ENCODE assay signal across 9 cellular contexts in genomic region chr2:134668821-134669220, GRCh38. TPM values are rescaled to one million over a fixed set of nuclear protein-coding genes. Genes with fewer than 3 reads are reported as not detected.
A peak's percentile ranks its signal among the peaks of the same experiment; 100 is the strongest.
DNase-seq lines count a peak whose midpoint lies in the region; ATAC-seq lines count a peak whose summit lies in the region.
"Had no signal": no experiment of that assay in that cellular context is flagged by ENCODE, and none has a peak within 500 bp of the region (broad histone marks: within the 10 kb centered on the region; RNA-seq: fewer than 3 reads in every experiment).

No MANE protein-coding gene starts in this region.

- peaks cover 2% of the 10 kb centered on the region for H3K36me3 Mint-ChIP-seq in activated CD8-positive, alpha-beta memory T cell treated with anti-CD3 and anti-CD28 coated beads, Interleukin-2, amount 10 ng/mL, durations not matched to agents 7 days and 5 days
- no peaks in the 10 kb centered on the region for H3K36me3 Mint-ChIP-seq in stimulated activated naive CD8-positive, alpha-beta T cell treated with anti-CD3 and anti-CD28 coated beads, Interleukin-15, Interleukin-2, amounts not matched to agents 100 ng/mL and 50 ng/mL, for 24 hours (ENCODE audit: low read depth)

- H3K27ac Mint-ChIP-seq in activated CD8-positive, alpha-beta memory T cell treated with anti-CD3 and anti-CD28 coated beads, Interleukin-2, amount 10 ng/mL, durations not matched to agents 7 days and 5 days: peak overlapping the region; percentile 77
- peak overlapping the region; percentile 59 for H3K27ac Mint-ChIP-seq in stimulated activated naive CD8-positive, alpha-beta T cell treated with anti-CD3 and anti-CD28 coated beads, Interleukin-15, Interleukin-2, amounts not matched to agents 100 ng/mL and 50 ng/mL, for 24 hours

- peaks cover 26% of the 10 kb centered on the region for H3K27me3 Mint-ChIP-seq in activated CD8-positive, alpha-beta memory T cell treated with anti-CD3 and anti-CD28 coated beads, Interleukin-2, amount 10 ng/mL, durations not matched to agents 7 days and 5 days
- H3K27me3 Mint-ChIP-seq in stimulated activated naive CD8-positive, alpha-beta T cell treated with anti-CD3 and anti-CD28 coated beads, Interleukin-15, Interleukin-2, amounts not matched to agents 100 ng/mL and 50 ng/mL, for 24 hours: peaks cover 30% of the 10 kb centered on the region

- H3K4me1 Mint-ChIP-seq in activated CD8-positive, alpha-beta memory T cell treated with anti-CD3 and anti-CD28 coated beads, Interleukin-2, amount 10 ng/mL, durations not matched to agents 7 days and 5 days: peaks cover 82% of the 10 kb centered on the region
- H3K4me1 Mint-ChIP-seq in stimulated activated naive CD8-positive, alpha-beta T cell treated with anti-CD3 and anti-CD28 coated beads, Interleukin-15, Interleukin-2, amounts not matched to agents 100 ng/mL and 50 ng/mL, for 24 hours (ENCODE audit: low read depth): peaks cover 66% of the 10 kb centered on the region

- ATAC-seq in HG03460 (IDR thresholded peaks at IDR 0.05; ENCODE audit: unreplicated experiment) (peak; percentile 65), left lobe of liver (no peak), GM21786 (IDR thresholded peaks at IDR 0.05; ENCODE audit: unreplicated experiment) (no peak), HG02610 (IDR thresholded peaks at IDR 0.05; ENCODE audit: unreplicated experiment) (no peak)
- ATAC-seq in activated CD8-positive, alpha-beta memory T cell treated with anti-CD3 and anti-CD28 coated beads, Interleukin-2, amount 10 ng/mL, durations not matched to agents 7 days and 5 days: peak; percentile 86
- ATAC-seq: HCT116 had no signal

- peak; percentile 97 for DNase-seq in activated CD8-positive, alpha-beta memory T cell treated with anti-CD3 and anti-CD28 coated beads, Interleukin-2, amount 10 ng/mL, durations not matched to agents 7 days and 5 days
- DNase-seq in kidney glomerular epithelial cell (lab: John Stamatoyannopoulos, UW) (peak; percentile 51), left lobe of liver (ENCODE audit: low spot score) (no peak), NCI-H526 treated with DMSO at 0.1 percent for 48 hours (lab: John Stamatoyannopoulos, UW) (no peak)

- no peaks in the 10 kb centered on the region for H3K9me3 Mint-ChIP-seq in activated CD8-positive, alpha-beta memory T cell treated with anti-CD3 and anti-CD28 coated beads, Interleukin-2, amount 10 ng/mL, durations not matched to agents 7 days and 5 days (ENCODE audit: low read depth)
- H3K9me3 Mint-ChIP-seq in stimulated activated naive CD8-positive, alpha-beta T cell treated with anti-CD3 and anti-CD28 coated beads, Interleukin-15, Interleukin-2, amounts not matched to agents 100 ng/mL and 50 ng/mL, for 24 hours: no peaks in the 10 kb centered on the region

- H3K4me3 Mint-ChIP-seq in activated CD8-positive, alpha-beta memory T cell treated with anti-CD3 and anti-CD28 coated beads, Interleukin-2, amount 10 ng/mL, durations not matched to agents 7 days and 5 days: peak overlapping the region; percentile 31
- H3K4me3 Mint-ChIP-seq in stimulated activated naive CD8-positive, alpha-beta T cell treated with anti-CD3 and anti-CD28 coated beads, Interleukin-15, Interleukin-2, amounts not matched to agents 100 ng/mL and 50 ng/mL, for 24 hours: peak overlapping the region; percentile 24

- CTCF ChIA-PET in activated CD8-positive, alpha-beta memory T cell treated with anti-CD3 and anti-CD28 coated beads, Interleukin-2, amount 10 ng/mL, durations not matched to agents 7 days and 5 days (lab: Charles Lee): interaction anchor here (0.6 to 7.3 kb wide), 6 partner anchors 10 to 85 kb away, joined by 3 to 41 read pairs (median 6); no protein-coding TSS in a partner anchor

RNA-seq across cellular contexts. Expression of gene TMEM163, which starts 50.0 kb away (rescaled TPM):
- 1 to 10 TPM; 2.1 to 2.3 TPM for total RNA-seq in activated CD8-positive, alpha-beta memory T cell treated with anti-CD3 and anti-CD28 coated beads, Interleukin-2, amount 10 ng/mL, durations not matched to agents 7 days and 5 days
- 0.10 TPM for total RNA-seq in left lobe of liver

Comparison
In these comparisons a context has a peak if more than half of its experiments do, and no peak if none do; other contexts are left out.
1. ATAC-seq: peak in HG03460 (single experiment) and activated CD8-positive, alpha-beta memory T cell treated with anti-CD3 and anti-CD28 coated beads, Interleukin-2, amount 10 ng/mL, durations not matched to agents 7 days and 5 days (single experiment); none in left lobe of liver (single experiment), GM21786 (single experiment) and HG02610 (single experiment).
2. DNase-seq: peak in activated CD8-positive, alpha-beta memory T cell treated with anti-CD3 and anti-CD28 coated beads, Interleukin-2, amount 10 ng/mL, durations not matched to agents 7 days and 5 days (single experiment) and kidney glomerular epithelial cell (single experiment); none in left lobe of liver (single experiment) and NCI-H526 treated with DMSO at 0.1 percent for 48 hours (single experiment).